ENCODE assay signal across 1 cellular context in the genomic region with DNA sequence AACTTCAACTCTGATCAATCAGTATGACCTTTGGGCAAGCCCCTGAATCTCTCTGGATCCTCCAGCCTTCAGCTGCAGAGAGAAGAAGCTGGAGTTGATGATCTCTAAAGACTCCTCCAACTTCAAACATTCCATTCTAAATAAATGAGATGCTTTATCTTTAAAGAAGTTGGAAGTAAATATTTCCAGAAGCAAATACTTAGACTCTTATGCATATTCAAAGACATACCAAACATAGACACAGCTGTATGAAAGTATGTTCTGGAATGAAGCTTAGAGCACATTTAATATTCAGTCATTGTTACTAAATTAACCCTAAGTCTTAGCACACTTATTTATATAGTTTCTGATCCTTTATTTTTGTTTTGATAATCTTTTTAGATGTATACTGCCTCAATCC.
TF ChIP-seq lines count a peak whose summit lies in the region.

No MANE protein-coding gene starts in this region.

TF ChIP-seq in IMR-90, 13 proteins besides CTCF, POLR2A, EP300 and RAD21:
- TF ChIP-seq FOS (IDR thresholded peaks at IDR 0.05; ENCODE audit: low read depth, low read length) = no peak
- TF ChIP-seq MAZ (IDR thresholded peaks at IDR 0.05; ENCODE audit: borderline replicate concordance, low read depth, low read length) = no peak
- TF ChIP-seq CEBPB (IDR thresholded peaks at IDR 0.05; ENCODE audit: low read depth, low read length) = no peak
- TF ChIP-seq, protein P1, sequence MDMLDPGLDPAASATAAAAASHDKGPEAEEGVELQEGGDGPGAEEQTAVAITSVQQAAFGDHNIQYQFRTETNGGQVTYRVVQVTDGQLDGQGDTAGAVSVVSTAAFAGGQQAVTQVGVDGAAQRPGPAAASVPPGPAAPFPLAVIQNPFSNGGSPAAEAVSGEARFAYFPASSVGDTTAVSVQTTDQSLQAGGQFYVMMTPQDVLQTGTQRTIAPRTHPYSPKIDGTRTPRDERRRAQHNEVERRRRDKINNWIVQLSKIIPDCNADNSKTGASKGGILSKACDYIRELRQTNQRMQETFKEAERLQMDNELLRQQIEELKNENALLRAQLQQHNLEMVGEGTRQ (IDR thresholded peaks at IDR 0.05; ENCODE audit: low read depth, low read length) = no peak
- no peak for TF ChIP-seq MXI1 (IDR thresholded peaks at IDR 0.05; ENCODE audit: borderline replicate concordance, low read depth, low read length)
- no peak for TF ChIP-seq SMC3 (IDR thresholded peaks at IDR 0.05; ENCODE audit: low read depth, low read length)
